8 cellular contexts compared by ENCODE assay signal in the genomic region with DNA sequence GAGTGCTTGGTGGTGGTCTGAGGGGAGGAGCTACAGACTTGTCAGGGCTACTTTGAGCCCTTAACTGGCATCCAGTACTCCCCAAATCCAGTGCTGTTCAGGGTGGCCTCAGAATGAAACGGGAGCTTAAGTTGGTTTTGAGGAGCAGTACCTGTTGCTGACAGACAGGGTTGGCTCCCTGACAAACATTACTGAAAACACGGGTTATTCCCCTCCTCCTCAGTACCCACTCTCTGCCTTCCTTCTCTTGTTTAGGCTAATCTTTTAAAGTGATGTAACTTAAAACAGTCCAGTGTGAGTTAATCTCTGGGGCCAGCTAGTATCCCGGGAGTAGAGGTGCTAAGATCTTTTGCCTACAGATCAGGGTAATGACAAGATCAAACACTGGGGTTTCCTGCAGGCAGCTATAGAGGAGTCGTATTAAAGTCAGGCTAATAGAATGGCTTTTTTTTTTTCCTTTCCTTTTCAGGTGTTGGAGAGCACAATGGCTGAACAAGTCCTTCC. TPM values are rescaled to one million over a fixed set of nuclear protein-coding genes. Genes with fewer than 3 reads are reported as not detected.
DNase-seq lines count a peak whose midpoint lies in the region; ATAC-seq, FAIRE-seq and TF ChIP-seq lines count a peak whose summit lies in the region.

No MANE protein-coding gene starts in this region.

- H2AFZ ChIP-seq in keratinocyte (ENCODE audit: control insufficient read depth, low read length) = no peak overlapping the region

- dilution Hi-C loops in keratinocyte (cut with MboI; ENCODE audit: extremely low pct_ligation_motif_present, low sequenced_read_pairs) = no loop called here

- H3K27ac ChIP-seq in keratinocyte (ENCODE audit: control insufficient read depth, insufficient read depth, low read length) = peak overlapping the region; percentile 90

- peaks cover 31% of the 10 kb centered on the region for H3K4me1 Mint-ChIP-seq in activated T-cell treated with anti-CD3 and anti-CD28 coated beads, Interleukin-2, amount 50 U/mL, for 4 hours (ENCODE audit: low read depth)

- H3K4me2 ChIP-seq in keratinocyte (ENCODE audit: control insufficient read depth, extremely low read depth, insufficient read depth, low read depth, low read length) = peak overlapping the region; percentile 95

- FAIRE-seq in keratinocyte (lab: Jason Lieb, UNC) = no peak

- DNase-seq in activated T-cell treated with anti-CD3 and anti-CD28 coated beads, Interleukin-2, amount 50 U/mL, for 4 hours = no peak
- DNase-seq in keratinocyte (ENCODE audit: low read depth, low spot score) (no peak), NCI-H345 treated with DMSO at 0.1 percent for 48 hours (lab: John Stamatoyannopoulos, UW; ENCODE audit: unreplicated experiment) (no peak), HEK293T (ENCODE audit: extremely low spot score) (no peak), NCI-H128 (lab: John Stamatoyannopoulos, UW; ENCODE audit: unreplicated experiment) (no peak)

- peak overlapping the region; percentile 92 for H3K4me3 Mint-ChIP-seq in activated T-cell treated with anti-CD3 and anti-CD28 coated beads, Interleukin-2, amount 50 U/mL, for 4 hours

- H3K4me3 ChIP-seq in keratinocyte (ENCODE audit: control insufficient read depth in 2 of 3, extremely low read depth in 1 of 3, insufficient read depth in 2 of 3, low read depth in 1 of 3, low read length in 3 of 3) = peak overlapping the region; percentile 76 to 89 (median 84)

- peaks cover 54% of the 10 kb centered on the region for H3K4me1 ChIP-seq in keratinocyte (ENCODE audit: control insufficient read depth, extremely low read depth, insufficient read depth, low read length)

- no peaks in the 10 kb centered on the region for H3K9me3 ChIP-seq in keratinocyte (ENCODE audit: control insufficient read depth, low read depth, low read length)

- peaks cover 22 to 30% of the 10 kb centered on the region in 2 experiments for H3K36me3 ChIP-seq in keratinocyte (ENCODE audit: control insufficient read depth in 2 of 2, extremely low read depth in 1 of 2, insufficient read depth in 2 of 2, low read length in 2 of 2)

- peak; percentile 29 for ATAC-seq in GM18502 (IDR thresholded peaks at IDR 0.05; ENCODE audit: poor library complexity, unreplicated experiment)
- peak; percentile 32 for ATAC-seq in HG02938 (IDR thresholded peaks at IDR 0.05; ENCODE audit: unreplicated experiment)
- peak; percentile 26 to 40 for ATAC-seq in activated T-cell treated with anti-CD3 and anti-CD28 coated beads, Interleukin-2, amount 50 U/mL, for 4 hours
- ATAC-seq in HG03108 (IDR thresholded peaks at IDR 0.05; ENCODE audit: unreplicated experiment) = no peak

- peaks cover 67% of the 10 kb centered on the region for H3K79me2 ChIP-seq in keratinocyte (ENCODE audit: control insufficient read depth, insufficient read depth, low read length)

- peak in 2 of 3 experiments; percentile 35 to 39 for TF ChIP-seq CTCF in keratinocyte (optimal IDR thresholded peaks at IDR 0.05 in 1 of 3, IDR thresholded peaks at IDR 0.05 in 1 of 3, conservative IDR thresholded peaks at IDR 0.05 in 1 of 3; ENCODE audit: extremely low read depth in 1 of 3, insufficient read depth in 2 of 3, low read length in 3 of 3)

- no peaks in the 10 kb centered on the region for H3K9me3 Mint-ChIP-seq in activated T-cell treated with anti-CD3 and anti-CD28 coated beads, Interleukin-2, amount 50 U/mL, for 4 hours

- no peaks in the 10 kb centered on the region for H3K9me1 ChIP-seq in keratinocyte (ENCODE audit: control insufficient read depth, extremely low read depth, insufficient read depth, low read length)

- H3K36me3 Mint-ChIP-seq in activated T-cell treated with anti-CD3 and anti-CD28 coated beads, Interleukin-2, amount 50 U/mL, for 4 hours (ENCODE audit: insufficient read depth) = peaks cover 68% of the 10 kb centered on the region

- CTCF ChIA-PET in HEK293T (lab: Yijun Ruan, JAX) = interaction anchor here (1.1 to 1.2 kb wide), 2 partner anchors 71 to 73 kb away, joined by 3 read pairs; no protein-coding TSS in a partner anchor

- peaks cover 3% of the 10 kb centered on the region for H4K20me1 ChIP-seq in keratinocyte (ENCODE audit: control insufficient read depth, extremely low read depth, insufficient read depth, low read length)

- no peaks in the 10 kb centered on the region for H3K27me3 Mint-ChIP-seq in activated T-cell treated with anti-CD3 and anti-CD28 coated beads, Interleukin-2, amount 50 U/mL, for 4 hours (ENCODE audit: low read depth)

- H3K27me3 ChIP-seq in keratinocyte (ENCODE audit: control insufficient read depth, extremely low read depth, insufficient read depth, low read length) = no peaks in the 10 kb centered on the region

- peak overlapping the region; percentile 96 for H3K9ac ChIP-seq in keratinocyte (ENCODE audit: control insufficient read depth, extremely low read depth, insufficient read depth, low read length)

- POLR2A ChIA-PET in HEK293T (lab: Yijun Ruan, JAX) = interaction anchor here (1.0 kb wide), 1 partner anchor 11 kb away, joined by 3 read pairs; no protein-coding TSS in a partner anchor

TF ChIP-seq in HEK293T, 16 proteins besides CTCF, POLR2A, EP300 and RAD21:
- TF ChIP-seq FOXM1 (IDR thresholded peaks at IDR 0.05; ENCODE audit: borderline replicate concordance) (no peak), L3MBTL2 (conservative IDR thresholded peaks at IDR 0.05) (no peak), ZNF384 (IDR thresholded peaks at IDR 0.05) (no peak), BHLHE40 (IDR thresholded peaks at IDR 0.05; ENCODE audit: borderline replicate concordance) (no peak)

RNA-seq across cellular contexts. Expression of gene TNFAIP3, which starts 3.7 kb away (rescaled TPM):
- 100 to 1,000 TPM; 254 to 441 (median 334) TPM for total RNA-seq in activated T-cell treated with anti-CD3 and anti-CD28 coated beads, Interleukin-2, amount 50 U/mL, for 4 hours
- 73.3 to 141 TPM (median 109 TPM) in 3 replicates for polyA plus RNA-seq in keratinocyte
- 142 TPM for polyA plus RNA-seq in keratinocyte (2011; ENCODE audit: low read depth)
- polyA plus RNA-seq in keratinocyte (2011; cell fraction: cytosol; rRNA removed) = 44.6 and 69.6 TPM in 2 replicates
- 452 and 544 TPM in 2 replicates for polyA plus RNA-seq in keratinocyte (2011; cell fraction: nucleus; rRNA removed)
- 40.8 and 90.7 TPM in 2 replicates for polyA plus RNA-seq in keratinocyte (2012; ENCODE audit: low replicate concordance)
- polyA minus RNA-seq in keratinocyte = 81.8 to 113 TPM (median 110 TPM) in 3 replicates
- polyA minus RNA-seq in keratinocyte (2011; cell fraction: cytosol; rRNA and poly(A)+ RNA removed) = 42.4 TPM
- 149 and 322 TPM in 2 replicates for polyA minus RNA-seq in keratinocyte (2011; cell fraction: nucleus; rRNA and poly(A)+ RNA removed)
